7 cellular contexts compared by ENCODE assay signal in genomic region chr7:130493275-130493868, GRCh38. TPM values are rescaled to one million over a fixed set of nuclear protein-coding genes. Genes with fewer than 3 reads are reported as not detected.
DNase-seq lines count a peak whose midpoint lies in the region; ATAC-seq and TF ChIP-seq lines count a peak whose summit lies in the region.

No MANE protein-coding gene starts in this region.

- peaks cover 11% of the 10 kb centered on the region for H3K27me3 Mint-ChIP-seq in GM23338 (ENCODE audit: insufficient read depth, low read depth, poor library complexity)

- TF ChIP-seq POLR2A in sigmoid colon (IDR thresholded peaks at IDR 0.05) (no peak), lower leg skin (IDR thresholded peaks at IDR 0.05) (no peak)

- TF ChIP-seq CTCF in GM23338 (conservative IDR thresholded peaks at IDR 0.05; ENCODE audit: low read depth in 2 of 2): no peak
- TF ChIP-seq CTCF in foreskin fibroblast (IDR thresholded peaks at IDR 0.05; ENCODE audit: low read depth, low read length): no peak
- TF ChIP-seq CTCF in sigmoid colon (IDR thresholded peaks at IDR 0.05): no peak
- no peak for TF ChIP-seq CTCF in lower leg skin (IDR thresholded peaks at IDR 0.05)

- peaks cover 37% of the 10 kb centered on the region for H3K4me1 Mint-ChIP-seq in GM23338

- H3K9me2 ChIP-seq in GM23338 (ENCODE audit: insufficient read depth): no peaks in the 10 kb centered on the region

- H2AFZ ChIP-seq in GM23338: no peak overlapping the region

- DNase-seq in GM23338 (ENCODE audit: low spot score): peak; percentile 26
- DNase-seq in SJCRH30: peak; percentile 55 to 60
- peak in 1 of 2 donors; percentile 62 for DNase-seq in foreskin fibroblast
- DNase-seq in sigmoid colon: no peak
- DNase-seq in activated effector memory CD4-positive, alpha-beta T cell treated with anti-CD3 and anti-CD28 coated beads, Interleukin-2, amount 50 U/mL, for 16 hours: no peak
- DNase-seq in lower leg skin (ENCODE audit: low spot score in 2 of 2): no peak

- H3K9me3 Mint-ChIP-seq in GM23338: peaks cover 18% of the 10 kb centered on the region

- H3K79me2 ChIP-seq in GM23338 (replicated peaks; ENCODE audit: insufficient read depth): peaks cover 69% of the 10 kb centered on the region

- H3K27ac ChIP-seq in GM23338 (ENCODE audit: low read depth) (no peak overlapping the region), SJCRH30 (peak overlapping the region; percentile 95), sigmoid colon (peak overlapping the region in 2 of 4 donors; percentile 5 to 60)

- TF ChIP-seq EP300 in sigmoid colon (IDR thresholded peaks at IDR 0.05): no peak

- peaks cover 14% of the 10 kb centered on the region for H3K36me3 ChIP-seq in GM23338 (ENCODE audit: insufficient read depth)
- H3K36me3 ChIP-seq in SJCRH30: peaks cover 59% of the 10 kb centered on the region
- no peaks in the 10 kb centered on the region for H3K36me3 ChIP-seq in sigmoid colon

- H3K9me3 ChIP-seq in SJCRH30 (replicated peaks) (no peaks in the 10 kb centered on the region), sigmoid colon (no peaks in the 10 kb centered on the region)

- H3K36me3 Mint-ChIP-seq in GM23338 (ENCODE audit: low read depth): peaks cover 55% of the 10 kb centered on the region

- H3K4me3 Mint-ChIP-seq in GM23338: peak overlapping the region; percentile 86

- H3K27ac Mint-ChIP-seq in GM23338: peak overlapping the region; percentile 45; the same call in 1 of the 2 replicates

- H3K27me3 ChIP-seq in GM23338 (ENCODE audit: insufficient read depth): peaks cover 10% of the 10 kb centered on the region
- no peaks in the 10 kb centered on the region for H3K27me3 ChIP-seq in SJCRH30
- peaks cover 10 to 45% (median 12%) of the 10 kb centered on the region in 3 donors for H3K27me3 ChIP-seq in sigmoid colon

- 56 to 81% methylated on average over 13 of the region's 13 CpGs for WGBS in sigmoid colon, 2 donors
- 49 to 53% methylated on average over 13 of the region's 13 CpGs for WGBS in lower leg skin, 2 donors

- H3K4me1 ChIP-seq in GM23338 (ENCODE audit: insufficient read depth) (peaks cover 28% of the 10 kb centered on the region), SJCRH30 (peaks cover 17% of the 10 kb centered on the region), sigmoid colon (peaks cover 0 to 25% (median 24%) of the 10 kb centered on the region in 4 donors)

- H3K4me3 ChIP-seq in GM23338 (peak overlapping the region; percentile 58), SJCRH30 (peak overlapping the region; percentile 77), foreskin fibroblast (ENCODE audit: low read depth in 1 of 2, low read length in 2 of 2) (peak overlapping the region; percentile 51 to 86), sigmoid colon (peak overlapping the region in 3 of 4 donors; percentile 36 to 53 (median 52)), lower leg skin (ENCODE audit: low read depth, poor library complexity, severe bottlenecking) (no peak overlapping the region)

- H3K4me2 ChIP-seq in GM23338: peak overlapping the region; percentile 80

- peaks cover 3% of the 10 kb centered on the region; the same call in 1 of the 2 replicates for H3F3A ChIP-seq in GM23338 (replicated peaks; ENCODE audit: low read depth)

- intact Hi-C loops in sigmoid colon (cut with DNase I): loop anchor here (2.0 to 5.0 kb wide), 2 partner anchors 215 to 286 kb away; partner anchors contain the start of genes SSMEM1 and TMEM209
- intact Hi-C loops in lower leg skin (cut with DNase I; ENCODE audit: low total_unique reads): no loop called here

- ATAC-seq in GM23338 (no peak), HG03432 (IDR thresholded peaks at IDR 0.05; ENCODE audit: unreplicated experiment) (no peak)

- H4K20me1 ChIP-seq in GM23338 (replicated peaks; ENCODE audit: insufficient read depth): peaks cover 15% of the 10 kb centered on the region

TF ChIP-seq in GM23338, 12 proteins besides CTCF, POLR2A, EP300 and RAD21 (continues in another document):
- TF ChIP-seq ETS1 (IDR thresholded peaks at IDR 0.05): no peak
- no peak for TF ChIP-seq REST (IDR thresholded peaks at IDR 0.05; ENCODE audit: unreplicated experiment)
- no peak for TF ChIP-seq ZNF114 (CRISPR knock-in tag; IDR thresholded peaks at IDR 0.05)
- no peak for TF ChIP-seq EZH2 (IDR thresholded peaks at IDR 0.05; ENCODE audit: low read depth, unreplicated experiment)
- TF ChIP-seq JUNB (IDR thresholded peaks at IDR 0.05; ENCODE audit: unreplicated experiment): no peak
- TF ChIP-seq POLR2AphosphoS5 (IDR thresholded peaks at IDR 0.05; ENCODE audit: low read depth): no peak
- no peak for TF ChIP-seq NANOG (IDR thresholded peaks at IDR 0.05; ENCODE audit: borderline replicate concordance)
- TF ChIP-seq EZH2phosphoT487 (IDR thresholded peaks at IDR 0.05; ENCODE audit: unreplicated experiment): no peak
- TF ChIP-seq STAT1 (IDR thresholded peaks at IDR 0.05; ENCODE audit: unreplicated experiment): no peak
- no peak for TF ChIP-seq ZNF331 (CRISPR knock-in tag; IDR thresholded peaks at IDR 0.05; ENCODE audit: low read depth)
- no peak for TF ChIP-seq CREB1 (CRISPR knock-in tag; IDR thresholded peaks at IDR 0.05; ENCODE audit: low read depth)

RNA-seq across cellular contexts. Expression of gene MEST, which starts 1.5 kb away (rescaled TPM):
- 229 and 230 TPM in 2 replicates for total RNA-seq in GM23338 (2014; rRNA removed; shearing (Covaris generic))
- polyA plus RNA-seq in GM23338 (2016; fragmentation: Nextera tagmentation; extraction: Ambion mirVana): 161 and 167 TPM in 2 replicates
- total RNA-seq in SJCRH30 (2014; rRNA removed; shearing (Covaris generic)): 1,979 and 2,085 TPM in 2 replicates
- 10 to 100 TPM in 1 of 4 donors, 1 to 10 TPM in 3; 6.0 to 14.1 (median 7.8) TPM for total RNA-seq in sigmoid colon
- polyA plus RNA-seq in sigmoid colon: 10 to 100 TPM in 2 of 3 donors, 1 to 10 TPM in 1; 9.6 to 21.6 (median 10.2) TPM
- 1 to 10 TPM in 3 of 4 donors, under 1 TPM in 1; 0.79 to 6.8 (median 4.9) TPM for total RNA-seq in lower leg skin

RNA-seq across cellular contexts. Expression of gene CEP41, which starts 52.6 kb away (rescaled TPM):
- 11.5 and 17.4 TPM in 2 replicates for total RNA-seq in GM23338 (2014; rRNA removed; shearing (Covaris generic))
- polyA plus RNA-seq in GM23338 (2016; fragmentation: Nextera tagmentation; extraction: Ambion mirVana): 25.0 and 26.2 TPM in 2 replicates
- 39.4 and 39.9 TPM in 2 replicates for total RNA-seq in SJCRH30 (2014; rRNA removed; shearing (Covaris generic))
- 10 to 100 TPM in 1 of 4 donors, 1 to 10 TPM in 3; 7.1 to 11.9 (median 7.5) TPM for total RNA-seq in sigmoid colon
- 1 to 10 TPM; 1.2 to 7.7 (median 2.8) TPM for polyA plus RNA-seq in sigmoid colon
- total RNA-seq in lower leg skin: 1 to 10 TPM; 1.6 to 6.6 (median 3.0) TPM

Comparison
In these comparisons a context has a peak if more than half of its experiments do, and no peak if none do; other contexts are left out.
1. DNase-seq: peak in GM23338 (single experiment) and SJCRH30 (2 of 2); none in sigmoid colon (single experiment), activated effector memory CD4-positive, alpha-beta T cell treated with anti-CD3 and anti-CD28 coated beads, Interleukin-2, amount 50 U/mL, for 16 hours (single experiment) and lower leg skin (0 of 2).
2. RNA of gene MEST, which starts 1.5 kb away (total RNA-seq): 1,979 to 2,085 TPM in SJCRH30 and 229 to 230 TPM in GM23338; 6.0 to 14.1 TPM in sigmoid colon and 0.79 to 6.8 TPM in lower leg skin; every median in the first group is over 10 times any median in the second.